12 cellular contexts compared by ENCODE assay signal in genomic region chr11:76752321-76753175, GRCh38. TPM values are rescaled to one million over a fixed set of nuclear protein-coding genes. Genes with fewer than 3 reads are reported as not detected.
DNase-seq lines count a peak whose midpoint lies in the region; ATAC-seq and TF ChIP-seq lines count a peak whose summit lies in the region.
"Had no signal": no experiment of that assay in that cellular context is flagged by ENCODE, and none has a peak within 500 bp of the region (broad histone marks: within the 10 kb centered on the region; RNA-seq: fewer than 3 reads in every experiment).

No MANE protein-coding gene starts in this region.

- no peak for TF ChIP-seq POLR2A in IMR-90 (IDR thresholded peaks at IDR 0.05; ENCODE audit: low read depth, low read length)
- no peak for TF ChIP-seq POLR2A in lower leg skin (IDR thresholded peaks at IDR 0.05)

- H2BK20ac ChIP-seq in IMR-90 (ENCODE audit: low read depth, low read length): peak overlapping the region; percentile 0; the same call in 1 of the 2 replicates

- H3K36me3 ChIP-seq in IMR-90 (ENCODE audit: control insufficient read depth, insufficient read depth, low read length): no peaks in the 10 kb centered on the region
- no peaks in the 10 kb centered on the region for H3K36me3 ChIP-seq in tibial artery

- intact Hi-C loops in IMR-90 (cut with micrococcal nuclease): no loop called here
- intact Hi-C loops in lower leg skin (cut with DNase I; ENCODE audit: low total_unique reads): no loop called here
- intact Hi-C loops in tibial artery (cut with DNase I; ENCODE audit: low total_unique reads): no loop called here

- no peaks in the 10 kb centered on the region for H3K79me1 ChIP-seq in IMR-90 (ENCODE audit: low read depth in 1 of 2, low read length in 2 of 2)

- H3K14ac ChIP-seq in IMR-90 (replicated peaks; ENCODE audit: low read depth, low read length): no peak overlapping the region

- H3K9me1 ChIP-seq in IMR-90 (ENCODE audit: insufficient read depth, low read length): no peaks in the 10 kb centered on the region; the same call in 1 of the 2 replicates

- H3K56ac ChIP-seq in IMR-90 (ENCODE audit: extremely low read depth, insufficient read depth, low read length): no peak overlapping the region

- no peaks in the 10 kb centered on the region for H3K9me3 Mint-ChIP-seq in stimulated activated naive B cell treated with anti-CD40 and anti-IgM and Interleukin-4, amounts not matched to agents 10 μg/mL and 1 μg/mL and 100 μg/mL, for 72 hours
- H3K9me3 Mint-ChIP-seq: activated CD4-positive, alpha-beta memory T cell treated with anti-CD3 and anti-CD28 coated beads for 36 hours; H9; natural killer cell treated with Interleukin-12 subunit alpha and Interleukin-12 subunit beta and Interleukin-15 and Interleukin-18, amount 100 ng/mL, for 72 hours had no signal

- peak overlapping the region; percentile 16; the same call in 1 of the 2 replicates for H3K9ac ChIP-seq in IMR-90 (ENCODE audit: low read depth, low read length)

- ATAC-seq in IMR-90 (ENCODE audit: low read depth) (peak; percentile 91), GM18517 (IDR thresholded peaks at IDR 0.05; ENCODE audit: unreplicated experiment) (no peak)
- no peak for ATAC-seq in stimulated activated naive B cell treated with anti-CD40 and anti-IgM and Interleukin-4, amounts not matched to agents 10 μg/mL and 1 μg/mL and 100 μg/mL, for 72 hours (replicated peaks)

- H2BK15ac ChIP-seq in IMR-90 (ENCODE audit: low read depth, low read length): peak overlapping the region; percentile 64; the same call in 2 of the 3 replicates

- H3K23ac ChIP-seq in IMR-90 (ENCODE audit: low read depth, low read length): no peak overlapping the region

- H2AK5ac ChIP-seq in IMR-90 (ENCODE audit: low read depth, low read length): peak overlapping the region; percentile 60; the same call in 1 of the 2 replicates

- TF ChIP-seq CTCF in IMR-90 (conservative IDR thresholded peaks at IDR 0.05; ENCODE audit: low read depth, low read length) (no peak), epithelial cell of esophagus (IDR thresholded peaks at IDR 0.05; ENCODE audit: insufficient read depth, low read depth, low read length, missing control alignments) (no peak), lower leg skin (IDR thresholded peaks at IDR 0.05) (no peak), tibial artery (IDR thresholded peaks at IDR 0.05) (no peak)

- H3K27me3 Mint-ChIP-seq in stimulated activated naive B cell treated with anti-CD40 and anti-IgM and Interleukin-4, amounts not matched to agents 10 μg/mL and 1 μg/mL and 100 μg/mL, for 72 hours: peaks cover 12% of the 10 kb centered on the region in 2 donors

- no peak overlapping the region for H3K27ac ChIP-seq in IMR-90 (ENCODE audit: insufficient read depth, low read length)
- peak overlapping the region; percentile 52 to 65 for H3K27ac ChIP-seq in tibial artery

- H3K27me3 ChIP-seq in IMR-90 (ENCODE audit: control insufficient read depth, insufficient read depth, low read length) (peaks cover 6% of the 10 kb centered on the region), tibial artery (no peaks in the 10 kb centered on the region)

- H4K5ac ChIP-seq in IMR-90 (ENCODE audit: low read depth, low read length): peak overlapping the region; percentile 71; the same call in 1 of the 2 replicates

- peaks cover 0 to 1% of the 10 kb centered on the region in 2 donors for H3K4me1 Mint-ChIP-seq in stimulated activated naive B cell treated with anti-CD40 and anti-IgM and Interleukin-4, amounts not matched to agents 10 μg/mL and 1 μg/mL and 100 μg/mL, for 72 hours

- H4K8ac ChIP-seq in IMR-90 (ENCODE audit: low read depth in 2 of 2, low read length in 2 of 2): peak overlapping the region in 1 of 2 experiments; percentile 73; a peak in 2 of 4 replicates

- peak overlapping the region; percentile 74 for H2AFZ ChIP-seq in IMR-90 (replicated peaks; ENCODE audit: low read length, poor library complexity)

- BruUV-seq in IMR-90 (replicated peaks; lab: Mats Ljungman, UMichigan): no TSS peak

- H2BK120ac ChIP-seq in IMR-90 (ENCODE audit: low read depth, low read length): peak overlapping the region; percentile 5; the same call in 1 of the 2 replicates

- DNase-seq in IMR-90 (peak; percentile 88), epithelial cell of esophagus (ENCODE audit: low read depth) (peak; percentile 56), lower leg skin (ENCODE audit: low spot score in 2 of 2) (peak; percentile 83 to 97), tibial artery (peak; percentile 91 to 94), SIG-M5 treated with dmso at 0.1 percent for 504 hours (lab: John Stamatoyannopoulos, UW; ENCODE audit: unreplicated experiment) (no peak), HK-2 (ENCODE audit: unreplicated experiment) (no peak)
- DNase-seq in stimulated activated naive B cell treated with anti-CD40 and anti-IgM and Interleukin-4, amounts not matched to agents 10 μg/mL and 1 μg/mL and 100 μg/mL, for 72 hours: no peak
- DNase-seq: activated CD4-positive, alpha-beta memory T cell treated with anti-CD3 and anti-CD28 coated beads for 36 hours; H9; Karpas-422 had no signal

- H3K4me2 ChIP-seq in IMR-90 (ENCODE audit: low read depth, low read length): peak overlapping the region; percentile 14; the same call in 1 of the 2 replicates

- no peak overlapping the region for H3K4me3 ChIP-seq in IMR-90 (ENCODE audit: insufficient read depth, low read depth, low read length)
- no peak overlapping the region for H3K4me3 ChIP-seq in epithelial cell of esophagus (ENCODE audit: low read length)
- H3K4me3 ChIP-seq in lower leg skin (ENCODE audit: low read depth, poor library complexity, severe bottlenecking): no peak overlapping the region
- H3K4me3 ChIP-seq in tibial artery: peak overlapping the region in 1 of 2 donors; percentile 7

- 0 out of 2 replicates have a peak, but pooled peaks have one; percentile 9 for TF ChIP-seq RAD21 in IMR-90 (IDR thresholded peaks at IDR 0.05; ENCODE audit: low read length)

- peak overlapping the region; percentile 41; the same call in 1 of the 2 replicates for H4K91ac ChIP-seq in IMR-90 (ENCODE audit: insufficient read depth, low read depth, low read length)

- H3K9me3 ChIP-seq in IMR-90 (ENCODE audit: control insufficient read depth, insufficient read depth, low read length) (no peaks in the 10 kb centered on the region), tibial artery (no peaks in the 10 kb centered on the region)

- no peaks in the 10 kb centered on the region for H4K20me1 ChIP-seq in IMR-90 (ENCODE audit: insufficient read depth, low read length)

- no peak overlapping the region for H2BK5ac ChIP-seq in IMR-90 (ENCODE audit: low read depth, low read length, poor library complexity, severe bottlenecking)

- H3K4me1 ChIP-seq in IMR-90 (ENCODE audit: control insufficient read depth, insufficient read depth, low read length): peaks cover 8% of the 10 kb centered on the region; the same call in 1 of the 2 replicates
- peaks cover 0 to 22% (median 12%) of the 10 kb centered on the region in 4 donors for H3K4me1 ChIP-seq in tibial artery

- H3K18ac ChIP-seq in IMR-90 (ENCODE audit: low read depth, low read length): peak overlapping the region; percentile 66

- in situ Hi-C loops in IMR-90 (cut with MboI; ENCODE audit: low sequenced_read_pairs): no loop called here

- WGBS in IMR-90 (ENCODE audit: extremely low coverage in 2 of 2, insufficient read length in 1 of 2), 2 experiments: 39% methylated on average over 9 of the region's 25 CpGs; no CpG with 5 or more reads in 1 of the 2 experiments
- 19 to 26% methylated on average over 25 of the region's 25 CpGs for WGBS in lower leg skin, 2 donors

- CTCF ChIA-PET in IMR-90 (lab: Yijun Ruan, JAX): no interaction called here

- H3K4ac ChIP-seq in IMR-90 (ENCODE audit: low read depth, low read length): peak overlapping the region; percentile 1; the same call in 1 of the 2 replicates

- no peak overlapping the region for H3K4me3 Mint-ChIP-seq in stimulated activated naive B cell treated with anti-CD40 and anti-IgM and Interleukin-4, amounts not matched to agents 10 μg/mL and 1 μg/mL and 100 μg/mL, for 72 hours
- H3K4me3 Mint-ChIP-seq: activated CD4-positive, alpha-beta memory T cell treated with anti-CD3 and anti-CD28 coated beads for 36 hours; H9; natural killer cell treated with Interleukin-12 subunit alpha and Interleukin-12 subunit beta and Interleukin-15 and Interleukin-18, amount 100 ng/mL, for 72 hours had no signal

- no peak overlapping the region for H3K27ac Mint-ChIP-seq in stimulated activated naive B cell treated with anti-CD40 and anti-IgM and Interleukin-4, amounts not matched to agents 10 μg/mL and 1 μg/mL and 100 μg/mL, for 72 hours
- H3K27ac Mint-ChIP-seq: activated CD4-positive, alpha-beta memory T cell treated with anti-CD3 and anti-CD28 coated beads for 36 hours; natural killer cell treated with Interleukin-12 subunit alpha and Interleukin-12 subunit beta and Interleukin-15 and Interleukin-18, amount 100 ng/mL, for 72 hours had no signal

- peak overlapping the region; percentile 12 for H2AK9ac ChIP-seq in IMR-90 (replicated peaks; ENCODE audit: low read depth, low read length, poor library complexity)

- dilution Hi-C loops in IMR-90 (cut with HindIII; ENCODE audit: low sequenced_read_pairs, unreplicated experiment): no loop called here

- POLR2A ChIA-PET in IMR-90 (lab: Charles Lee; ENCODE audit: unreplicated experiment): no interaction called here

- H3K36me3 Mint-ChIP-seq in stimulated activated naive B cell treated with anti-CD40 and anti-IgM and Interleukin-4, amounts not matched to agents 10 μg/mL and 1 μg/mL and 100 μg/mL, for 72 hours: no peaks in the 10 kb centered on the region
- H3K36me3 Mint-ChIP-seq: activated CD4-positive, alpha-beta memory T cell treated with anti-CD3 and anti-CD28 coated beads for 36 hours; natural killer cell treated with Interleukin-12 subunit alpha and Interleukin-12 subunit beta and Interleukin-15 and Interleukin-18, amount 100 ng/mL, for 72 hours had no signal

TF ChIP-seq in IMR-90, 13 proteins besides CTCF, POLR2A, EP300 and RAD21 (continues in another document):
- TF ChIP-seq ELK1 (IDR thresholded peaks at IDR 0.05; ENCODE audit: borderline replicate concordance, low read depth, low read length): no peak
- no peak for TF ChIP-seq RCOR1 (IDR thresholded peaks at IDR 0.05; ENCODE audit: insufficient replicate concordance, low read length)
- TF ChIP-seq MXI1 (IDR thresholded peaks at IDR 0.05; ENCODE audit: borderline replicate concordance, low read depth, low read length): no peak

RNA-seq across cellular contexts. Expression of gene TSKU, which starts 30.6 kb away (rescaled TPM):
- total RNA-seq in IMR-90 (2012; rRNA removed): 6.4 and 6.8 TPM in 2 replicates
- polyA plus RNA-seq in IMR-90 (2012; rRNA removed): 26.6 and 28.7 TPM in 2 replicates
- 13.1 and 43.5 TPM in 2 replicates for polyA plus RNA-seq in IMR-90 (2012; cell fraction: cytosol; rRNA removed)
- 11.3 and 20.6 TPM in 2 replicates for polyA plus RNA-seq in IMR-90 (2012; cell fraction: nucleus; rRNA removed; ENCODE audit: low replicate concordance)
- total RNA-seq in lower leg skin: 100 to 1,000 TPM; 113 to 125 (median 120) TPM
- total RNA-seq: natural killer cell treated with Interleukin-12 subunit alpha and Interleukin-12 subunit beta and Interleukin-15 and Interleukin-18, amount 100 ng/mL, for 72 hours had no signal

Comparison
In these comparisons a context has a peak if more than half of its experiments do, and no peak if none do; other contexts are left out.
1. DNase-seq: peak in IMR-90 (single experiment), epithelial cell of esophagus (single experiment), lower leg skin (2 of 2) and tibial artery (2 of 2); none in SIG-M5 treated with dmso at 0.1 percent for 504 hours (single experiment), HK-2 (single experiment) and stimulated activated naive B cell treated with anti-CD40 and anti-IgM and Interleukin-4, amounts not matched to agents 10 μg/mL and 1 μg/mL and 100 μg/mL, for 72 hours (single experiment).
2. RNA of gene TSKU, which starts 30.6 kb away (total RNA-seq): 113 to 125 TPM in lower leg skin; 6.4 to 6.8 TPM in IMR-90; every median in the first group is over 10 times any median in the second.